ENCODE assay signal across 8 cellular contexts in genomic region chr2:47056374-47056773, GRCh38.
DNase-seq lines count a peak whose midpoint lies in the region; ATAC-seq and TF ChIP-seq lines count a peak whose summit lies in the region.

No MANE protein-coding gene starts in this region.

- peaks cover 28 to 63% (median 40%) of the 10 kb centered on the region in 6 donors for H3K4me1 ChIP-seq in spleen

- no peaks in the 10 kb centered on the region for H3K9me3 ChIP-seq in spleen

- no peak overlapping the region for H3K4me3 Mint-ChIP-seq in WTC11
- no peak overlapping the region for H3K4me3 Mint-ChIP-seq in activated T-cell treated with anti-CD3 and anti-CD28 coated beads, Interleukin-2, amount 50 U/mL, for 72 hours

- TF ChIP-seq POLR2A in spleen (IDR thresholded peaks at IDR 0.05): no peak

- H3K27ac Mint-ChIP-seq in WTC11: peak overlapping the region; percentile 66
- H3K27ac Mint-ChIP-seq in activated T-cell treated with anti-CD3 and anti-CD28 coated beads, Interleukin-2, amount 50 U/mL, for 72 hours: no peak overlapping the region

- WGBS in spleen, 5 donors: 55 to 76% (median 70%) methylated on average over 5 of the region's 5 CpGs

- H3K27me3 ChIP-seq in spleen (replicated peaks in 1 of 7): no peaks in the 10 kb centered on the region

- peak overlapping the region; percentile 66 to 89 (median 80) for H3K27ac ChIP-seq in spleen

- H3K36me3 Mint-ChIP-seq in WTC11: 0 out of 2 replicates have a peak, but pooled peaks cover 2% of the 10 kb centered on the region
- peaks cover 5 to 11% of the 10 kb centered on the region in 2 donors for H3K36me3 Mint-ChIP-seq in activated T-cell treated with anti-CD3 and anti-CD28 coated beads, Interleukin-2, amount 50 U/mL, for 72 hours (ENCODE audit: insufficient read depth in 2 of 2)

- DNase-seq in DMS 273 treated with DMSO at 0.1 percent for 48 hours (lab: John Stamatoyannopoulos, UW) (peak; percentile 39), WTC11 (ENCODE audit: low spot score) (no peak), left cardiac atrium (no peak), spleen (no peak), left lobe of liver (ENCODE audit: low spot score) (no peak), UCSD-AML1 (lab: John Stamatoyannopoulos, UW; ENCODE audit: unreplicated experiment) (no peak)
- DNase-seq in activated T-cell treated with anti-CD3 and anti-CD28 coated beads, Interleukin-2, amount 50 U/mL, for 72 hours: no peak

- POLR2A ChIA-PET in WTC11 (lab: Charles Lee): no interaction called here

- TF ChIP-seq CTCF in WTC11 (IDR thresholded peaks at IDR 0.05) (no peak), spleen (IDR thresholded peaks at IDR 0.05 in 8 of 11, conservative IDR thresholded peaks at IDR 0.05 in 3 of 11) (no peak)

- peak; percentile 79 for ATAC-seq in WTC11
- ATAC-seq in left cardiac atrium: peak; percentile 5 to 31
- no peak for ATAC-seq in left lobe of liver
- ATAC-seq in HG02588 (IDR thresholded peaks at IDR 0.05; ENCODE audit: unreplicated experiment): no peak
- no peak for ATAC-seq in activated T-cell treated with anti-CD3 and anti-CD28 coated beads, Interleukin-2, amount 50 U/mL, for 72 hours (replicated peaks in 1 of 2)

- H3K9me3 Mint-ChIP-seq in WTC11: no peaks in the 10 kb centered on the region
- H3K9me3 Mint-ChIP-seq in activated T-cell treated with anti-CD3 and anti-CD28 coated beads, Interleukin-2, amount 50 U/mL, for 72 hours: no peaks in the 10 kb centered on the region

- H3K4me1 Mint-ChIP-seq in WTC11: peaks cover 26% of the 10 kb centered on the region
- H3K4me1 Mint-ChIP-seq in activated T-cell treated with anti-CD3 and anti-CD28 coated beads, Interleukin-2, amount 50 U/mL, for 72 hours (ENCODE audit: low read depth): peaks cover 24% of the 10 kb centered on the region

- H3K36me3 ChIP-seq in spleen: peaks cover 0 to 75% (median 31%) of the 10 kb centered on the region in 6 donors

- no peak overlapping the region for H3K4me3 ChIP-seq in spleen

- intact Hi-C loops in left cardiac atrium (cut with DNase I) (no loop called here), spleen (cut with DNase I; ENCODE audit: low total_unique reads) (no loop called here)

- H3K27me3 Mint-ChIP-seq in WTC11 (ENCODE audit: low read depth): no peaks in the 10 kb centered on the region
- no peaks in the 10 kb centered on the region for H3K27me3 Mint-ChIP-seq in activated T-cell treated with anti-CD3 and anti-CD28 coated beads, Interleukin-2, amount 50 U/mL, for 72 hours (ENCODE audit: low read depth)

- CTCF ChIA-PET in WTC11 (lab: Charles Lee): no interaction called here

TF ChIP-seq in WTC11, 78 proteins besides CTCF, POLR2A, EP300 and RAD21:
- TF ChIP-seq ZNF671 (CRISPR knock-in tag; IDR thresholded peaks at IDR 0.05) (no peak), ELF4 (CRISPR knock-in tag; IDR thresholded peaks at IDR 0.05; ENCODE audit: low read depth) (no peak), E2F5 (CRISPR knock-in tag; IDR thresholded peaks at IDR 0.05) (no peak), ZNF232 (CRISPR knock-in tag; IDR thresholded peaks at IDR 0.05) (no peak)

Comparison
In these comparisons a context has a peak if more than half of its experiments do, and no peak if none do; other contexts are left out.
1. ATAC-seq: peak in WTC11 (single experiment) and left cardiac atrium (2 of 2); none in left lobe of liver (single experiment), HG02588 (single experiment) and activated T-cell treated with anti-CD3 and anti-CD28 coated beads, Interleukin-2, amount 50 U/mL, for 72 hours (0 of 2).